21 cellular contexts compared by ENCODE assay signal in genomic region chr12:103780093-103780440, GRCh38.
DNase-seq lines count a peak whose midpoint lies in the region; ATAC-seq and TF ChIP-seq lines count a peak whose summit lies in the region.
"Had no signal": no experiment of that assay in that cellular context is flagged by ENCODE, and none has a peak within 500 bp of the region (broad histone marks: within the 10 kb centered on the region; RNA-seq: fewer than 3 reads in every experiment).

No MANE protein-coding gene starts in this region.

- DNase-seq in EL (peak; percentile 29), NT2/D1 (ENCODE audit: low read depth, low spot score) (no peak), endodermal cell (no peak), non-pigmented ciliary epithelial cell (ENCODE audit: low read depth) (peak; percentile 37), RKO (ENCODE audit: low spot score) (no peak)
- DNase-seq: activated CD4-positive, alpha-beta T cell treated with anti-CD3 and anti-CD28 coated beads for 36 hours; activated CD8-positive, alpha-beta memory T cell treated with anti-CD3 and anti-CD28 coated beads, Interleukin-2, amount 10 ng/mL, durations not matched to agents 7 days and 5 days; CD4-positive, alpha-beta memory T cell; DMS153; KG1; midbrain; NCI-H1105; NCI-H2081; stimulated activated naive B cell treated with anti-CD40 and anti-IgM and Interleukin-4, amounts not matched to agents 10 μg/mL and 1 μg/mL and 100 μg/mL, for 72 hours; testis had no signal

- no peaks in the 10 kb centered on the region for H3K27me3 Mint-ChIP-seq in endodermal cell (ENCODE audit: insufficient read depth)
- H3K27me3 Mint-ChIP-seq: activated CD4-positive, alpha-beta T cell treated with anti-CD3 and anti-CD28 coated beads for 36 hours; activated CD8-positive, alpha-beta memory T cell treated with anti-CD3 and anti-CD28 coated beads, Interleukin-2, amount 10 ng/mL, durations not matched to agents 7 days and 5 days; CD4-positive, alpha-beta memory T cell; stimulated activated naive B cell treated with anti-CD40 and anti-IgM and Interleukin-4, amounts not matched to agents 10 μg/mL and 1 μg/mL and 100 μg/mL, for 72 hours had no signal

- peaks cover 78% of the 10 kb centered on the region for H3K36me3 ChIP-seq in NT2/D1 (ENCODE audit: insufficient read depth, insufficient read length, low read length)
- H3K36me3 ChIP-seq in endodermal cell (ENCODE audit: control insufficient read depth, insufficient read depth, low read length): peaks cover 77% of the 10 kb centered on the region
- H3K36me3 ChIP-seq: cardiac muscle cell had no signal

- H3K27me3 ChIP-seq in NT2/D1 (ENCODE audit: insufficient read depth, insufficient read length) (no peaks in the 10 kb centered on the region), endodermal cell (ENCODE audit: control insufficient read depth, insufficient read depth, low read length, poor library complexity, severe bottlenecking) (no peaks in the 10 kb centered on the region)
- H3K27me3 ChIP-seq: cardiac muscle cell, gastroesophageal sphincter, testis had no signal

- TF ChIP-seq CTCF in endodermal cell (conservative IDR thresholded peaks at IDR 0.05): no peak

- 96% methylated on average over 4 of the region's 4 CpGs; no CpG with 5 or more reads in 1 of the 2 experiments for WGBS in endodermal cell (ENCODE audit: insufficient coverage in 1 of 2, insufficient read length in 1 of 2), 2 experiments

- H3K4me1 Mint-ChIP-seq in endodermal cell: peaks cover 5% of the 10 kb centered on the region
- H3K4me1 Mint-ChIP-seq: activated CD4-positive, alpha-beta T cell treated with anti-CD3 and anti-CD28 coated beads for 36 hours; activated CD8-positive, alpha-beta memory T cell treated with anti-CD3 and anti-CD28 coated beads, Interleukin-2, amount 10 ng/mL, durations not matched to agents 7 days and 5 days; CD4-positive, alpha-beta memory T cell; stimulated activated naive B cell treated with anti-CD40 and anti-IgM and Interleukin-4, amounts not matched to agents 10 μg/mL and 1 μg/mL and 100 μg/mL, for 72 hours had no signal

- no peak overlapping the region for H3K4me3 ChIP-seq in NT2/D1 (ENCODE audit: insufficient read length, low read depth)
- H3K4me3 ChIP-seq in endodermal cell (ENCODE audit: low read length): no peak overlapping the region
- H3K4me3 ChIP-seq: cardiac muscle cell, gastroesophageal sphincter, testis had no signal

- no peaks in the 10 kb centered on the region for H3K9me3 ChIP-seq in NT2/D1 (ENCODE audit: insufficient read depth, low read length)
- H3K9me3 ChIP-seq in endodermal cell (ENCODE audit: control insufficient read depth, low read length): no peaks in the 10 kb centered on the region
- H3K9me3 ChIP-seq: gastroesophageal sphincter, testis had no signal

- H3K9ac ChIP-seq in NT2/D1 (ENCODE audit: insufficient read length, low read depth) (peak overlapping the region; percentile 6), endodermal cell (ENCODE audit: extremely low read depth, low read length, poor library complexity, severe bottlenecking) (no peak overlapping the region)

- H3K27ac Mint-ChIP-seq in endodermal cell: peak overlapping the region; percentile 79
- H3K27ac Mint-ChIP-seq: activated CD4-positive, alpha-beta T cell treated with anti-CD3 and anti-CD28 coated beads for 36 hours; activated CD8-positive, alpha-beta memory T cell treated with anti-CD3 and anti-CD28 coated beads, Interleukin-2, amount 10 ng/mL, durations not matched to agents 7 days and 5 days; nephron; stimulated activated naive B cell treated with anti-CD40 and anti-IgM and Interleukin-4, amounts not matched to agents 10 μg/mL and 1 μg/mL and 100 μg/mL, for 72 hours had no signal

- H3K9me3 Mint-ChIP-seq in endodermal cell: no peaks in the 10 kb centered on the region
- H3K9me3 Mint-ChIP-seq: CD4-positive, alpha-beta memory T cell; nephron; stimulated activated naive B cell treated with anti-CD40 and anti-IgM and Interleukin-4, amounts not matched to agents 10 μg/mL and 1 μg/mL and 100 μg/mL, for 72 hours had no signal

- H3K36me3 Mint-ChIP-seq in endodermal cell (ENCODE audit: low read depth): peaks cover 69% of the 10 kb centered on the region

- no peak overlapping the region for H3K27ac ChIP-seq in endodermal cell (ENCODE audit: low read depth, low read length)
- H3K27ac ChIP-seq: cardiac muscle cell, gastroesophageal sphincter, testis had no signal

- H3K4me1 ChIP-seq in NT2/D1 (ENCODE audit: insufficient read depth, insufficient read length) (peaks cover 6% of the 10 kb centered on the region), endodermal cell (ENCODE audit: control insufficient read depth, insufficient read depth, low read length) (no peaks in the 10 kb centered on the region)
- H3K4me1 ChIP-seq: testis had no signal

- ATAC-seq in GM19397 (IDR thresholded peaks at IDR 0.05; ENCODE audit: unreplicated experiment) (no peak), HG03378 (IDR thresholded peaks at IDR 0.05; ENCODE audit: unreplicated experiment) (no peak)
- ATAC-seq in activated CD4-positive, CD25-positive, alpha-beta regulatory T cell treated with anti-CD3 and anti-CD28 coated beads, Interleukin-2, amount 50 U/mL, for 24 hours: no peak
- ATAC-seq: activated CD4-positive, alpha-beta T cell treated with anti-CD3 and anti-CD28 coated beads for 36 hours; activated CD8-positive, alpha-beta memory T cell treated with anti-CD3 and anti-CD28 coated beads, Interleukin-2, amount 10 ng/mL, durations not matched to agents 7 days and 5 days; gastroesophageal sphincter; stimulated activated naive B cell treated with anti-CD40 and anti-IgM and Interleukin-4, amounts not matched to agents 10 μg/mL and 1 μg/mL and 100 μg/mL, for 72 hours had no signal

- H3K4me3 Mint-ChIP-seq in endodermal cell: no peak overlapping the region
- H3K4me3 Mint-ChIP-seq: activated CD4-positive, alpha-beta T cell treated with anti-CD3 and anti-CD28 coated beads for 36 hours; activated CD8-positive, alpha-beta memory T cell treated with anti-CD3 and anti-CD28 coated beads, Interleukin-2, amount 10 ng/mL, durations not matched to agents 7 days and 5 days; CD4-positive, alpha-beta memory T cell; nephron; stimulated activated naive B cell treated with anti-CD40 and anti-IgM and Interleukin-4, amounts not matched to agents 10 μg/mL and 1 μg/mL and 100 μg/mL, for 72 hours had no signal

Comparison
In these comparisons a context has a peak if more than half of its experiments do, and no peak if none do; other contexts are left out.
1. DNase-seq: peak in EL (single experiment) and non-pigmented ciliary epithelial cell (single experiment); none in NT2/D1 (single experiment), endodermal cell (single experiment) and RKO (single experiment).